20 cellular contexts compared by ENCODE assay signal in the genomic region with DNA sequence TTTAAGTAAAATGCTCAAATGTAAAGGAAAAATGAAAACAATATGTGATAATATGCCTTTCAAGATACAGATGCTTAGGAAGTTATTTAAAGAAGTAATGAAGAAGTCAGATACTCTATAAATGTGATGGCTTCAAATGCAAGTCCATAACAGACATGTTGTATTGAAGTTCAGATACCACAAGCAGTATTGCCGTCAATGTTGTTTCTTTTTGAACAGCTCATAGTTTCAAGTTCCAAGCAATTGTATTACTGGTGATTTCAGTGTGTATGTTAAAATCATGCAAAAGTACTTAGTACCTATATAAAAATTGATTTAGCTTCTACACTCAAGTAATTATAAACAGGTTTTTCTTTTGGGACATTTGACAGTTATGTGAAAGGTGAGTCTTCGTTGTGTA. TPM values are rescaled to one million over a fixed set of nuclear protein-coding genes. Genes with fewer than 3 reads are reported as not detected.
DNase-seq lines count a peak whose midpoint lies in the region; ATAC-seq and TF ChIP-seq lines count a peak whose summit lies in the region.
"Had no signal": no experiment of that assay in that cellular context is flagged by ENCODE, and none has a peak within 500 bp of the region (broad histone marks: within the 10 kb centered on the region; RNA-seq: fewer than 3 reads in every experiment).

No MANE protein-coding gene starts in this region.

- intact Hi-C loops in PC-3 (cut with micrococcal nuclease) = no loop called here

- H3K36me3 Mint-ChIP-seq in activated CD4-positive, alpha-beta T cell treated with anti-CD3 and anti-CD28 coated beads, Interleukin-2, amount 10 ng/mL, durations not matched to agents 7 days and 5 days (ENCODE audit: low read depth) = peaks cover 7% of the 10 kb centered on the region

- H3F3A ChIP-seq in PC-3 (ENCODE audit: low read length, unreplicated experiment) = peaks cover 7% of the 10 kb centered on the region

- peaks cover 24% of the 10 kb centered on the region for H4K20me1 ChIP-seq in PC-3 (ENCODE audit: low read length)

- TF ChIP-seq CTCF in 22Rv1 (IDR thresholded peaks at IDR 0.05) (no peak), PC-3 (conservative IDR thresholded peaks at IDR 0.05; ENCODE audit: low read depth, low read length) (no peak)

- POLR2A ChIA-PET in activated CD4-positive, alpha-beta T cell treated with anti-CD3 and anti-CD28 coated beads, Interleukin-2, amount 10 ng/mL, durations not matched to agents 7 days and 5 days (lab: Charles Lee) = interaction anchor here (0.6 kb wide), 1 partner anchor 20 kb away, joined by 11 read pairs; no protein-coding TSS in a partner anchor
- POLR2A ChIA-PET in PC-3 (lab: Charles Lee; ENCODE audit: unreplicated experiment) = interaction anchor here (0.7 kb wide), 1 partner anchor 57 kb away, joined by 15 read pairs; no protein-coding TSS in a partner anchor

- no peaks in the 10 kb centered on the region for H3K36me3 ChIP-seq in PC-3 (ENCODE audit: low read depth, low read length)
- H3K36me3 ChIP-seq in adipocyte (ENCODE audit: control insufficient read depth, insufficient read depth, low read length, severe bottlenecking) = no peaks in the 10 kb centered on the region
- H3K36me3 ChIP-seq: lower lobe of right lung, vagina had no signal

- no peaks in the 10 kb centered on the region for H3K9me2 ChIP-seq in PC-3 (replicated peaks; ENCODE audit: low read length)

- H3K9ac ChIP-seq in PC-3 (ENCODE audit: low read length) (no peak overlapping the region), adipocyte (ENCODE audit: low read length) (peak overlapping the region; percentile 41)

- H3K9me3 ChIP-seq in PC-3 (ENCODE audit: low read length) (no peaks in the 10 kb centered on the region), adipocyte (ENCODE audit: control insufficient read depth, low read length) (no peaks in the 10 kb centered on the region)
- H3K9me3 ChIP-seq: lower lobe of right lung, vagina had no signal

- H3K9me3 Mint-ChIP-seq in activated CD4-positive, alpha-beta T cell treated with anti-CD3 and anti-CD28 coated beads, Interleukin-2, amount 10 ng/mL, durations not matched to agents 7 days and 5 days = no peaks in the 10 kb centered on the region
- H3K9me3 Mint-ChIP-seq: GM23338 had no signal

- H3K4me2 ChIP-seq in PC-3 (ENCODE audit: low read length) = no peak overlapping the region
- H3K4me2 ChIP-seq: GM23338 had no signal

- no peak for DNase-seq in activated CD4-positive, alpha-beta T cell treated with anti-CD3 and anti-CD28 coated beads, Interleukin-2, amount 10 ng/mL, durations not matched to agents 7 days and 5 days
- DNase-seq in activated CD4-positive, alpha-beta T cell treated with anti-CD3 and anti-CD28 coated beads, Interleukin-2, amount 50 U/mL, for 48 hours = no peak
- no peak for DNase-seq in PC-3
- no peak for DNase-seq in adipocyte (ENCODE audit: low read depth)
- no peak for DNase-seq in NCI-H748 treated with DMSO at 0.1 percent for 48 hours (lab: John Stamatoyannopoulos, UW)
- DNase-seq in RPMI8226 = no peak
- DNase-seq: activated CD8-positive, alpha-beta memory T cell treated with anti-CD3 and anti-CD28 coated beads, Interleukin-2, amount 50 U/mL, for 4 hours; DMS79 treated with DMSO at 0.1 percent for 48 hours; lower lobe of right lung; NCI-H1105 treated with DMSO at 0.1 percent for 48 hours; NCI-H2029 treated with DMSO at 0.1 percent for 48 hours; NCI-H2227 treated with DMSO at 0.1 percent for 48 hours; nucleus accumbens; stimulated activated CD4-positive, alpha-beta T cell treated with anti-CD3 and anti-CD28 coated beads, Interleukin-1b, Interleukin-23, amount 100 ng/mL, for 48 hours; T1000 had no signal

- ATAC-seq in PC-3 (no peak), GM21526 (IDR thresholded peaks at IDR 0.05; ENCODE audit: low FRiP score, unreplicated experiment) (no peak)
- ATAC-seq: GM23338, lower lobe of right lung had no signal

- BruUV-seq in PC-3 (replicated peaks; lab: Mats Ljungman, UMichigan) = no TSS peak

- CTCF ChIA-PET in activated CD4-positive, alpha-beta T cell treated with anti-CD3 and anti-CD28 coated beads, Interleukin-2, amount 10 ng/mL, durations not matched to agents 7 days and 5 days (lab: Charles Lee) = interaction anchor here (1.4 kb wide), 1 partner anchor 18 kb away, joined by 4 read pairs; no protein-coding TSS in a partner anchor
- CTCF ChIA-PET in PC-3 (lab: Charles Lee) = interaction anchor here (0.5 kb wide), 1 partner anchor 137 kb away, joined by 5 read pairs; no protein-coding TSS in a partner anchor

- H3K27ac Mint-ChIP-seq in activated CD4-positive, alpha-beta T cell treated with anti-CD3 and anti-CD28 coated beads, Interleukin-2, amount 10 ng/mL, durations not matched to agents 7 days and 5 days = peak overlapping the region; percentile 7
- H3K27ac Mint-ChIP-seq: GM23338 had no signal

- no peak overlapping the region for H3K4me3 Mint-ChIP-seq in activated CD4-positive, alpha-beta T cell treated with anti-CD3 and anti-CD28 coated beads, Interleukin-2, amount 10 ng/mL, durations not matched to agents 7 days and 5 days
- H3K4me3 Mint-ChIP-seq: GM23338 had no signal

- H3K4me1 ChIP-seq in PC-3 (ENCODE audit: insufficient read depth, low read length) = peaks cover 34% of the 10 kb centered on the region
- peaks cover 37% of the 10 kb centered on the region for H3K4me1 ChIP-seq in adipocyte (ENCODE audit: control insufficient read depth, insufficient read depth, low read length)

- H3K27me3 Mint-ChIP-seq in activated CD4-positive, alpha-beta T cell treated with anti-CD3 and anti-CD28 coated beads, Interleukin-2, amount 10 ng/mL, durations not matched to agents 7 days and 5 days = no peaks in the 10 kb centered on the region

- peaks cover 98% of the 10 kb centered on the region for H3K79me2 ChIP-seq in PC-3 (ENCODE audit: low read length)

- H2AFZ ChIP-seq in PC-3 (ENCODE audit: low read length) = no peak overlapping the region
- H2AFZ ChIP-seq: GM23338 had no signal

- peaks cover 39% of the 10 kb centered on the region for H3K4me1 Mint-ChIP-seq in activated CD4-positive, alpha-beta T cell treated with anti-CD3 and anti-CD28 coated beads, Interleukin-2, amount 10 ng/mL, durations not matched to agents 7 days and 5 days

- no peaks in the 10 kb centered on the region for H3K27me3 ChIP-seq in PC-3 (ENCODE audit: low read length)
- H3K27me3 ChIP-seq in adipocyte (replicated peaks; ENCODE audit: control insufficient read depth, insufficient read depth, low read length) = no peaks in the 10 kb centered on the region
- H3K27me3 ChIP-seq: vagina had no signal

- H3K4me3 ChIP-seq in PC-3 (ENCODE audit: low read length) (no peak overlapping the region), adipocyte (ENCODE audit: low read length) (peak overlapping the region; percentile 50)
- H3K4me3 ChIP-seq: GM23338, lower lobe of right lung, skin epidermis, vagina had no signal

- peak overlapping the region; percentile 99 for H3K27ac ChIP-seq in 22Rv1
- H3K27ac ChIP-seq in PC-3 (ENCODE audit: low read length) = 0 out of 2 replicates have a peak overlapping the region, but pooled peaks have one; percentile 92
- H3K27ac ChIP-seq: lower lobe of right lung, skin epidermis, vagina had no signal

RNA-seq across cellular contexts. Expression of gene KCMF1, which starts 24.9 kb away (rescaled TPM):
- 10 to 100 TPM; 74.7 to 75.7 TPM for total RNA-seq in activated CD4-positive, alpha-beta T cell treated with anti-CD3 and anti-CD28 coated beads, Interleukin-2, amount 10 ng/mL, durations not matched to agents 7 days and 5 days
- total RNA-seq in PC-3 (2014; rRNA removed) = 62.1 and 73.6 TPM in 2 replicates
